ENCODE assay signal across 21 cellular contexts in genomic region chr9:75640250-75640649, GRCh38.
"Had no signal": no experiment of that assay in that cellular context is flagged by ENCODE, and none has a peak within 500 bp of the region (broad histone marks: within the 10 kb centered on the region; RNA-seq: fewer than 3 reads in every experiment).

No MANE protein-coding gene starts in this region.

- H3K27ac ChIP-seq: PC-9 had no signal

- DNase-seq: activated CD4-positive, alpha-beta memory T cell treated with anti-CD3 and anti-CD28 coated beads, Interleukin-2, amount 10 ng/mL, durations not matched to agents 7 days and 5 days; activated CD4-positive, alpha-beta T cell treated with anti-CD3 and anti-CD28 coated beads, Interleukin-2, amount 10 ng/mL, durations not matched to agents 7 days and 5 days; activated CD4-positive, CD25-positive, alpha-beta regulatory T cell; activated gamma-delta T cell treated with Interleukin-2 at 50 U/mL for 16 hours; activated naive CD4-positive, alpha-beta T cell treated with anti-CD3 and anti-CD28 coated beads, Interleukin-2, amount 10 ng/mL, durations not matched to agents 7 days and 5 days; activated naive CD8-positive, alpha-beta T cell treated with anti-CD3 and anti-CD28 coated beads for 36 hours; activated T-cell treated with anti-CD3 and anti-CD28 coated beads, Interleukin-2, amount 50 U/mL, for 72 hours; IMR-90; KBM-7; NCI-H1105 treated with DMSO at 0.1 percent for 48 hours; NCI-H1436 treated with DMSO at 0.1 percent for 48 hours; NCI-H187; NCI-H2081 treated with DMSO at 0.1 percent for 48 hours; NCI-H446; NCI-H524; NCI-H774; NK-92 treated with Interleukin-12 subunit alpha and Interleukin-12 subunit beta, amount 100 ng/mL, for 24 hours; PC-9; SIG-M5; T-helper 17 cell; T-helper 9 cell had no signal

- ATAC-seq: activated T-cell treated with anti-CD3 and anti-CD28 coated beads, Interleukin-2, amount 50 U/mL, for 72 hours; T-helper 17 cell had no signal

- H3K4me3 ChIP-seq: PC-9 had no signal
